Comparison of ENCODE assay signal across 28 cellular contexts in genomic region chr2:27902143-27902542, GRCh38. TPM values are rescaled to one million over a fixed set of nuclear protein-coding genes. Genes with fewer than 3 reads are reported as not detected.
DNase-seq lines count a peak whose midpoint lies in the region; ATAC-seq, FAIRE-seq and TF ChIP-seq lines count a peak whose summit lies in the region.
"Had no signal": no experiment of that assay in that cellular context is flagged by ENCODE, and none has a peak within 500 bp of the region (broad histone marks: within the 10 kb centered on the region; RNA-seq: fewer than 3 reads in every experiment).

No MANE protein-coding gene starts in this region.

- no peaks in the 10 kb centered on the region for H3K79me2 ChIP-seq in endothelial cell of umbilical vein (ENCODE audit: control insufficient read depth, insufficient read depth, low read length)

- intact Hi-C loops in endothelial cell of umbilical vein (cut with micrococcal nuclease) (no loop called here), kidney (cut with DNase I) (no loop called here)

- H3K4me1 Mint-ChIP-seq in activated T-cell treated with anti-CD3 and anti-CD28 coated beads, Interleukin-2, amount 50 U/mL, for 4 hours (ENCODE audit: low read depth): peaks cover 75% of the 10 kb centered on the region
- peaks cover 61% of the 10 kb centered on the region for H3K4me1 Mint-ChIP-seq in HFFc6 (ENCODE audit: low read depth)
- H3K4me1 Mint-ChIP-seq in stimulated activated naive CD8-positive, alpha-beta T cell treated with anti-CD3 and anti-CD28 coated beads, Interleukin-15, Interleukin-2, amounts not matched to agents 100 ng/mL and 50 ng/mL, for 24 hours (ENCODE audit: low read depth): peaks cover 88% of the 10 kb centered on the region
- H3K4me1 Mint-ChIP-seq: mesothelial cell of epicardium had no signal

- no peaks in the 10 kb centered on the region for H4K20me1 ChIP-seq in endothelial cell of umbilical vein (replicated peaks; ENCODE audit: control insufficient read depth, extremely low read depth, insufficient read depth, low read length)

- H3K4me3 Mint-ChIP-seq in activated T-cell treated with anti-CD3 and anti-CD28 coated beads, Interleukin-2, amount 50 U/mL, for 4 hours: peak overlapping the region; percentile 56
- no peak overlapping the region for H3K4me3 Mint-ChIP-seq in HFFc6
- H3K4me3 Mint-ChIP-seq in stimulated activated naive CD8-positive, alpha-beta T cell treated with anti-CD3 and anti-CD28 coated beads, Interleukin-15, Interleukin-2, amounts not matched to agents 100 ng/mL and 50 ng/mL, for 24 hours: peak overlapping the region; percentile 19
- H3K4me3 Mint-ChIP-seq: mesothelial cell of epicardium, naive B cell, T-cell had no signal

- H3K9me3 ChIP-seq in endothelial cell of umbilical vein (replicated peaks; ENCODE audit: control insufficient read depth, insufficient read depth, low read length) (no peaks in the 10 kb centered on the region), kidney (ENCODE audit: control insufficient read depth in 1 of 2, low read length in 2 of 2) (no peaks in the 10 kb centered on the region)
- H3K9me3 ChIP-seq: breast epithelium, Caco-2, prostate gland, SJCRH30 had no signal

- no peaks in the 10 kb centered on the region for H3K9me3 Mint-ChIP-seq in activated T-cell treated with anti-CD3 and anti-CD28 coated beads, Interleukin-2, amount 50 U/mL, for 4 hours
- no peaks in the 10 kb centered on the region for H3K9me3 Mint-ChIP-seq in HFFc6
- H3K9me3 Mint-ChIP-seq in stimulated activated naive CD8-positive, alpha-beta T cell treated with anti-CD3 and anti-CD28 coated beads, Interleukin-15, Interleukin-2, amounts not matched to agents 100 ng/mL and 50 ng/mL, for 24 hours: peaks cover 4% of the 10 kb centered on the region
- H3K9me3 Mint-ChIP-seq: naive B cell, T-cell had no signal

- ATAC-seq in activated T-cell treated with anti-CD3 and anti-CD28 coated beads, Interleukin-2, amount 50 U/mL, for 4 hours: peak; percentile 88 to 92
- ATAC-seq: T-cell had no signal

- H3K4me3 ChIP-seq in endothelial cell of umbilical vein (replicated peaks in 1 of 3; ENCODE audit: insufficient read depth in 1 of 3, low read depth in 1 of 3, low read length in 3 of 3): no peak overlapping the region
- H3K4me3 ChIP-seq in kidney (ENCODE audit: low read length in 2 of 2): no peak overlapping the region
- H3K4me3 ChIP-seq: breast epithelium, prostate gland, SJCRH30 had no signal

- TF ChIP-seq POLR2A in endothelial cell of umbilical vein (IDR thresholded peaks at IDR 0.05; ENCODE audit: low read depth, low read length): no peak

- CTCF ChIA-PET in endothelial cell of umbilical vein (lab: Charles Lee): interaction anchor here (1.0 kb wide), 1 partner anchor 92 kb away, joined by 3 read pairs; no protein-coding TSS in a partner anchor

- no peak for FAIRE-seq in endothelial cell of umbilical vein (lab: Jason Lieb, UNC)
- FAIRE-seq in kidney (lab: Jason Lieb, UNC): no peak
- FAIRE-seq: keratinocyte, TTC549 had no signal

- H3K36me3 Mint-ChIP-seq in activated T-cell treated with anti-CD3 and anti-CD28 coated beads, Interleukin-2, amount 50 U/mL, for 4 hours (ENCODE audit: insufficient read depth): peaks cover 44% of the 10 kb centered on the region
- H3K36me3 Mint-ChIP-seq in HFFc6 (ENCODE audit: low read depth): peaks cover 41% of the 10 kb centered on the region
- H3K36me3 Mint-ChIP-seq in stimulated activated naive CD8-positive, alpha-beta T cell treated with anti-CD3 and anti-CD28 coated beads, Interleukin-15, Interleukin-2, amounts not matched to agents 100 ng/mL and 50 ng/mL, for 24 hours (ENCODE audit: low read depth): peaks cover 71% of the 10 kb centered on the region

- no peak overlapping the region for H3K9ac ChIP-seq in endothelial cell of umbilical vein (replicated peaks; ENCODE audit: extremely low read depth, insufficient read depth, low read length)
- H3K9ac ChIP-seq in kidney (ENCODE audit: low read length in 2 of 2): no peak overlapping the region

- no peak overlapping the region for H3K4me2 ChIP-seq in endothelial cell of umbilical vein (ENCODE audit: insufficient read depth, low read length)

- no peaks in the 10 kb centered on the region for H3K27me3 Mint-ChIP-seq in activated T-cell treated with anti-CD3 and anti-CD28 coated beads, Interleukin-2, amount 50 U/mL, for 4 hours (ENCODE audit: low read depth)
- H3K27me3 Mint-ChIP-seq in HFFc6 (ENCODE audit: insufficient read depth): no peaks in the 10 kb centered on the region
- H3K27me3 Mint-ChIP-seq in stimulated activated naive CD8-positive, alpha-beta T cell treated with anti-CD3 and anti-CD28 coated beads, Interleukin-15, Interleukin-2, amounts not matched to agents 100 ng/mL and 50 ng/mL, for 24 hours: no peaks in the 10 kb centered on the region
- H3K27me3 Mint-ChIP-seq: naive B cell, T-cell had no signal

- BruUV-seq in endothelial cell of umbilical vein (replicated peaks; lab: Mats Ljungman, UMichigan): no TSS peak

- peaks cover 4% of the 10 kb centered on the region for H3K4me1 ChIP-seq in endothelial cell of umbilical vein (ENCODE audit: control insufficient read depth, extremely low read depth, insufficient read depth, low read length)
- no peaks in the 10 kb centered on the region for H3K4me1 ChIP-seq in kidney (ENCODE audit: control insufficient read depth in 1 of 2, insufficient read depth in 1 of 2, low read depth in 1 of 2, low read length in 2 of 2)
- H3K4me1 ChIP-seq: breast epithelium, Caco-2, prostate gland, SJCRH30 had no signal

- H3K36me3 ChIP-seq in endothelial cell of umbilical vein (ENCODE audit: control insufficient read depth in 2 of 2, extremely low read depth in 1 of 2, insufficient read depth in 2 of 2, low read length in 2 of 2): no peaks in the 10 kb centered on the region
- H3K36me3 ChIP-seq in kidney (ENCODE audit: control insufficient read depth in 1 of 2, insufficient read depth in 2 of 2, low read length in 2 of 2): peaks cover 2 to 3% of the 10 kb centered on the region in 2 donors
- H3K36me3 ChIP-seq: breast epithelium, prostate gland had no signal

- dilution Hi-C loops in endothelial cell of umbilical vein (cut with MboI; ENCODE audit: extremely low pct_ligation_motif_present, low sequenced_read_pairs): no loop called here

- H3K27ac ChIP-seq in endothelial cell of umbilical vein (ENCODE audit: insufficient read depth, low read depth, low read length): no peak overlapping the region
- H3K27ac ChIP-seq in kidney (ENCODE audit: low read depth in 2 of 2, low read length in 2 of 2): no peak overlapping the region
- H3K27ac ChIP-seq: breast epithelium, prostate gland, SJCRH30 had no signal

- no peaks in the 10 kb centered on the region for H3K9me1 ChIP-seq in endothelial cell of umbilical vein (replicated peaks; ENCODE audit: control insufficient read depth, extremely low read depth, insufficient read depth, low read length)

- TF ChIP-seq CTCF in HFFc6 (IDR thresholded peaks at IDR 0.05): no peak
- TF ChIP-seq CTCF in endothelial cell of umbilical vein (IDR thresholded peaks at IDR 0.05; ENCODE audit: extremely low read depth in 1 of 2, insufficient read depth in 1 of 2, low read depth in 1 of 2, low read length in 2 of 2): no peak
- no peak for TF ChIP-seq CTCF in kidney (IDR thresholded peaks at IDR 0.05; ENCODE audit: borderline replicate concordance, extremely low read depth, insufficient read depth)

- H2AFZ ChIP-seq in endothelial cell of umbilical vein (ENCODE audit: low read depth, low read length): no peak overlapping the region

- POLR2A ChIA-PET in endothelial cell of umbilical vein (lab: Charles Lee): no interaction called here

- no peaks in the 10 kb centered on the region for H3K27me3 ChIP-seq in endothelial cell of umbilical vein (ENCODE audit: control insufficient read depth in 2 of 2, insufficient read depth in 2 of 2, low read length in 2 of 2)
- H3K27me3 ChIP-seq: breast epithelium, SJCRH30 had no signal

- DNase-seq in activated T-cell treated with anti-CD3 and anti-CD28 coated beads, Interleukin-2, amount 50 U/mL, for 4 hours: no peak
- DNase-seq in activated T-cell treated with anti-CD3 and anti-CD28 coated beads, Interleukin-2, amount 50 U/mL, for 48 hours: no peak
- no peak for DNase-seq in HFFc6
- DNase-seq in endothelial cell of umbilical vein (ENCODE audit: low read depth, low spot score): no peak
- DNase-seq in RKO (ENCODE audit: low spot score): no peak
- no peak for DNase-seq in kidney
- DNase-seq: activated gamma-delta T cell; C1 segment of cervical spinal cord; Caco-2; DMS79; KBM-7; MM.1S; naive B cell; NCI-H2081; NCI-H226; NCI-H748 treated with DMSO at 0.1 percent for 48 hours; nucleus accumbens; SJCRH30; stimulated activated CD4-positive, alpha-beta T cell treated with anti-CD3 and anti-CD28 coated beads, Interleukin-1b, Interleukin-23, amount 100 ng/mL, for 48 hours; stimulated activated CD8-positive, alpha-beta memory T cell treated with anti-CD3 and anti-CD28 coated beads, Interleukin-4, amount 100 ng/mL, for 48 hours; T-cell; trophoblast cell had no signal

- H3K27ac Mint-ChIP-seq in HFFc6: peak overlapping the region; percentile 70; the same call in 1 of the 2 replicates
- H3K27ac Mint-ChIP-seq in stimulated activated naive CD8-positive, alpha-beta T cell treated with anti-CD3 and anti-CD28 coated beads, Interleukin-15, Interleukin-2, amounts not matched to agents 100 ng/mL and 50 ng/mL, for 24 hours: peak overlapping the region; percentile 84
- H3K27ac Mint-ChIP-seq: mesothelial cell of epicardium, T-cell had no signal

RNA-seq across cellular contexts. Expression of gene BABAM2, which starts 11.6 kb away (rescaled TPM):
- total RNA-seq in activated T-cell treated with anti-CD3 and anti-CD28 coated beads, Interleukin-2, amount 50 U/mL, for 4 hours: 10 to 100 TPM; 34.3 to 45.9 (median 35.6) TPM
- 10 to 100 TPM; 30.8 to 46.6 (median 41.2) TPM for total RNA-seq in HFFc6 (2021; fragmentation: NEBNext Ultra II Directional; extraction: Animal tissue kit (Norgen Biotek cat#: 25700))
- total RNA-seq in endothelial cell of umbilical vein (26.9 and 27.6 TPM in 2 replicates), kidney (74.1 TPM)
- polyA plus RNA-seq in endothelial cell of umbilical vein (19.5 and 19.9 TPM in 2 replicates), kidney (ENCODE audit: insufficient read depth, low read depth, low replicate concordance) (68.4 TPM)
- polyA plus RNA-seq in endothelial cell of umbilical vein (2011; cell fraction: cytosol; rRNA removed): 25.2 and 25.8 TPM in 2 replicates
- polyA plus RNA-seq in endothelial cell of umbilical vein (2011; cell fraction: nucleus; rRNA removed): 17.6 and 25.9 TPM in 2 replicates
- 29.0 and 29.7 TPM in 2 replicates for polyA plus RNA-seq in endothelial cell of umbilical vein (2012)
- polyA minus RNA-seq in endothelial cell of umbilical vein: 24.4 and 28.1 TPM in 2 replicates
- 19.0 TPM for polyA minus RNA-seq in endothelial cell of umbilical vein (2011; cell fraction: cytosol; rRNA and poly(A)+ RNA removed)
- 95.1 and 121 TPM in 2 replicates for polyA minus RNA-seq in endothelial cell of umbilical vein (2011; cell fraction: nucleus; rRNA and poly(A)+ RNA removed)

RNA-seq across cellular contexts. Expression of gene RBKS, which starts 12.0 kb away (rescaled TPM):
- 1 to 10 TPM in 2 of 3 donors, under 1 TPM in 1; 0.79 to 1.6 (median 1.2) TPM for total RNA-seq in activated T-cell treated with anti-CD3 and anti-CD28 coated beads, Interleukin-2, amount 50 U/mL, for 4 hours
- total RNA-seq in HFFc6 (2021; fragmentation: NEBNext Ultra II Directional; extraction: Animal tissue kit (Norgen Biotek cat#: 25700)): 1 to 10 TPM; 1.8 to 3.1 (median 2.7) TPM
- total RNA-seq in endothelial cell of umbilical vein (0.64 and 0.74 TPM in 2 replicates), kidney (10.3 TPM)
- polyA plus RNA-seq in endothelial cell of umbilical vein (1.0 and 1.8 TPM in 2 replicates), kidney (ENCODE audit: insufficient read depth, low read depth, low replicate concordance) (28.7 TPM)
- 1.8 and 2.5 TPM in 2 replicates for polyA plus RNA-seq in endothelial cell of umbilical vein (2011; cell fraction: cytosol; rRNA removed)
- 3.7 and 6.9 TPM in 2 replicates for polyA plus RNA-seq in endothelial cell of umbilical vein (2011; cell fraction: nucleus; rRNA removed)
- polyA plus RNA-seq in endothelial cell of umbilical vein (2012): 1.2 and 2.6 TPM in 2 replicates
- polyA minus RNA-seq in endothelial cell of umbilical vein: 2.3 and 2.4 TPM in 2 replicates
- 1.0 TPM for polyA minus RNA-seq in endothelial cell of umbilical vein (2011; cell fraction: cytosol; rRNA and poly(A)+ RNA removed)
- 3.4 and 11.9 TPM in 2 replicates for polyA minus RNA-seq in endothelial cell of umbilical vein (2011; cell fraction: nucleus; rRNA and poly(A)+ RNA removed)
